ENCODE assay signal across 8 cellular contexts in the genomic region with DNA sequence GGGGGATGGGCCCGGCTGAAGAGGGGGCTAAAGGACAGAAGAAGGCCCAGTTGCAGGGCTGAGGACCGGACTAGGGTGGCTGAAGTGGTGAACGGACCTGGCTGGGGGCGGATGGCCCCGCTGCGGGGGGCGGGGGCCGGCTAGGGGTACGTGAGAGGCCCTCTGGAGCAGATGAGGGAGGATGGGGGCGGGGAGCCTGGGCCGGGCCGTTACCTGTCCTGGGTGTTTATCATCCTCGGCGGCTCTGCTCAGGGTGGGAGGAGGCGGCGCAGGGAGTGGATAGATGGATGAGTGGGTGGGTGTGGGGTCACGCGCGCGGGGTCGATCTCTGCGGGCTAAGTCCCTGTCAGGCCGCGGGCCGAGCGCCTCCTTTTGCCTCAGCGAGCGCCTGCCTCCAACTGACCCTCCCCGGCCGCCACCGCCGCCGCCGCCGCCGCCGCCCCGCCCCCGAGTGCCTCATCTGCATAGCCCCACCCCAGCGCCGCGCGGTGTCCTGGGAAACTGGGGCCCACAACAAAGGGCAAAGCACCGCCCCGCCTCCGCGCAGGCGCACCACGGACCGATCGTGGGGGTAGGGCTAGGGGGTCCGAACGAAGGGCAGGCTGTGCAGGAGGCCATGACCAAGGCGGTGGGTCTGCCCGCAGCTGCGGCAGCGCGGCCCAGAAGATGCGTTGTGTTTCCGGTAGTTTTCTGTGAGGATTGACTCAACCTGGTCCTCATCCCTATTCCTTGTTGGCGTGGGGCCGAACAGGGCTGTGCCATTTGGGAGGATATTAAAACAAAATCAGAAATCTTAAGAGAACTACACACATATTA.
A peak's percentile ranks its signal among the peaks of the same experiment; 100 is the strongest.
DNase-seq lines count a peak whose midpoint lies in the region; ATAC-seq, FAIRE-seq and TF ChIP-seq lines count a peak whose summit lies in the region.

No MANE protein-coding gene starts in this region.

- peak overlapping the region; percentile 92 for H3K4me2 ChIP-seq in keratinocyte (ENCODE audit: control insufficient read depth, extremely low read depth, insufficient read depth, low read depth, low read length)

- FAIRE-seq in keratinocyte (lab: Jason Lieb, UNC): no peak

- CTCF ChIA-PET in AG04449 (lab: Yijun Ruan, JAX): interaction anchor here (6.3 to 10.6 kb wide), 2 partner anchors 20 to 26 kb away, joined by 40 to 127 read pairs; no protein-coding TSS in a partner anchor

- peaks cover 5% of the 10 kb centered on the region for H4K20me1 ChIP-seq in keratinocyte (ENCODE audit: control insufficient read depth, extremely low read depth, insufficient read depth, low read length)

- POLR2A ChIA-PET in AG04449 (lab: Yijun Ruan, JAX): interaction anchor here (0.6 kb wide), 1 partner anchor 348 kb away, joined by 3 read pairs; no protein-coding TSS in a partner anchor

- H2AFZ ChIP-seq in keratinocyte (ENCODE audit: control insufficient read depth, low read length): peak overlapping the region; percentile 99

- dilution Hi-C loops in keratinocyte (cut with MboI; ENCODE audit: extremely low pct_ligation_motif_present, low sequenced_read_pairs): no loop called here

- TF ChIP-seq CTCF in AG04449 (IDR thresholded peaks at IDR 0.05; ENCODE audit: insufficient read depth, low read length, missing control alignments) (no peak), keratinocyte (optimal IDR thresholded peaks at IDR 0.05 in 1 of 3, IDR thresholded peaks at IDR 0.05 in 1 of 3, conservative IDR thresholded peaks at IDR 0.05 in 1 of 3; ENCODE audit: extremely low read depth in 1 of 3, insufficient read depth in 2 of 3, low read length in 3 of 3) (no peak)

- H3K4me3 ChIP-seq in AG04449 (ENCODE audit: low read depth, low read length) (peak overlapping the region; percentile 91), keratinocyte (ENCODE audit: control insufficient read depth in 2 of 3, extremely low read depth in 1 of 3, insufficient read depth in 2 of 3, low read depth in 1 of 3, low read length in 3 of 3) (peak overlapping the region; percentile 86 to 90 (median 88))

- DNase-seq in AG04449 (ENCODE audit: low read depth, low spot score) (peak; percentile 26), NCI-H345 treated with DMSO at 0.1 percent for 48 hours (lab: John Stamatoyannopoulos, UW; ENCODE audit: unreplicated experiment) (peak; percentile 79), keratinocyte (ENCODE audit: low read depth, low spot score) (peak; percentile 23)
- peak; percentile 95 for DNase-seq in activated CD4-positive, CD25-positive, alpha-beta regulatory T cell treated with anti-CD3 and anti-CD28 coated beads, Interleukin-2, amount 50 U/mL, for 16 hours (ENCODE audit: low read depth, low spot score)
- DNase-seq in central memory CD4-positive, alpha-beta T cell: peak; percentile 89
- DNase-seq in stimulated activated CD4-positive, alpha-beta T cell treated with anti-CD3 and anti-CD28 coated beads, Interleukin-12 subunit alpha, Interleukin-12 subunit beta, amount 100 ng/mL, for 4 hours: peak; percentile 97

- H3K36me3 ChIP-seq in keratinocyte (ENCODE audit: control insufficient read depth in 2 of 2, extremely low read depth in 1 of 2, insufficient read depth in 2 of 2, low read length in 2 of 2): peaks cover 0 to 5% of the 10 kb centered on the region in 2 experiments

- H3K9ac ChIP-seq in keratinocyte (ENCODE audit: control insufficient read depth, extremely low read depth, insufficient read depth, low read length): peak overlapping the region; percentile 87

- ATAC-seq in GM19023 (IDR thresholded peaks at IDR 0.05; ENCODE audit: unreplicated experiment) (peak; percentile 97), HG03280 (IDR thresholded peaks at IDR 0.05; ENCODE audit: unreplicated experiment) (peak; percentile 83)

- peak overlapping the region; percentile 73 for H3K27ac ChIP-seq in keratinocyte (ENCODE audit: control insufficient read depth, insufficient read depth, low read length)

- peaks cover 46% of the 10 kb centered on the region for H3K4me1 ChIP-seq in keratinocyte (ENCODE audit: control insufficient read depth, extremely low read depth, insufficient read depth, low read length)

- H3K27me3 ChIP-seq in keratinocyte (ENCODE audit: control insufficient read depth, extremely low read depth, insufficient read depth, low read length): no peaks in the 10 kb centered on the region

- H3K79me2 ChIP-seq in keratinocyte (ENCODE audit: control insufficient read depth, insufficient read depth, low read length): peaks cover 45% of the 10 kb centered on the region

- H3K9me3 ChIP-seq in keratinocyte (ENCODE audit: control insufficient read depth, low read depth, low read length): no peaks in the 10 kb centered on the region

- H3K9me1 ChIP-seq in keratinocyte (ENCODE audit: control insufficient read depth, extremely low read depth, insufficient read depth, low read length): peaks cover 14% of the 10 kb centered on the region

Comparison
In these comparisons a context has a peak if more than half of its experiments do, and no peak if none do; other contexts are left out.
1. Peak in every context shown above with its lines: DNase-seq, ATAC-seq, H3K4me3 ChIP-seq and H3K27ac ChIP-seq.
2. DNase-seq: peak in every context shown above with its lines; median percentile 97 in stimulated activated CD4-positive, alpha-beta T cell treated with anti-CD3 and anti-CD28 coated beads, Interleukin-12 subunit alpha, Interleukin-12 subunit beta, amount 100 ng/mL, for 4 hours; 95 in activated CD4-positive, CD25-positive, alpha-beta regulatory T cell treated with anti-CD3 and anti-CD28 coated beads, Interleukin-2, amount 50 U/mL, for 16 hours; 89 in central memory CD4-positive, alpha-beta T cell; 79 in NCI-H345 treated with DMSO at 0.1 percent for 48 hours; 26 in AG04449; 23 in keratinocyte.